ENCODE assay signal across 1 cellular context in the genomic region with DNA sequence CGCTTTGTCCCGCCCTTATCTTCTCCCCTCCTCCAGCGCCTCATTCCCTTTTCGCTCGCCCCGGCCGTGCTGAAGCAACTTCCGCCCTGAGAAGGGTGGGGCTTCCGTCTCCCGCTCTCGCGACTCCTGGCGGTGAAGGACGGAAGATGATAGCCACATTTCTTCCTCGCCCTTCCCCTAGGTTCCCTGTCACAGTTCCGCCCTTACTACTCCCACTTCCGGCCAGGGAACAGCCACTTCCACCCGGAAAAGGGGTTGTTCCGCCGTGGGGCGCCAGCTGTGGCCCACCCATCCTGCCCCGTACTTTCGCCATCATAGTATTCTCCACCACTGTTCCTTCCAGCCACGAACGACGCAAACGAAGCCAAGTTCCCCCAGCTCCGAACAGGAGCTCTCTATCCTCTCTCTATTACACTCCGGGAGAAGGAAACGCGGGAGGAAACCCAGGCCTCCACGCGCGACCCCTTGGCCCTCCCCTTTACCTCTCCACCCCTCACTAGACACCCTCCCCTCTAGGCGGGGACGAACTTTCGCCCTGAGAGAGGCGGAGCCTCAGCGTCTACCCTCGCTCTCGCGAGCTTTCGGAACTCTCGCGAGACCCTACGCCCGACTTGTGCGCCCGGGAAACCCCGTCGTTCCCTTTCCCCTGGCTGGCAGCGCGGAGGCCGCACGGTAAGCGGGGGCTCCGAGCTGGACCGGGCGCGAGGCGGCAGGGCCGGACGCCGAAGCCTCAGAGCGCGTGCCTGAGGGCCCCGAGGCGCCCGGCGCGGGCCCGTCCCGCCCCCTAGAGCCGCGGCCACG.
A peak's percentile ranks its signal among the peaks of the same experiment; 100 is the strongest.
TF ChIP-seq lines count a peak whose summit lies in the region.

A gene (plus strand): TSS at position 638 of the 801 bp plus-strand sequence. CDS start 520 bp downstream, outside the sequence.

TF ChIP-seq in HEK293, 187 proteins besides CTCF, POLR2A, EP300 and RAD21 (continued from another document and continues in another):
- TF ChIP-seq, protein P1, sequence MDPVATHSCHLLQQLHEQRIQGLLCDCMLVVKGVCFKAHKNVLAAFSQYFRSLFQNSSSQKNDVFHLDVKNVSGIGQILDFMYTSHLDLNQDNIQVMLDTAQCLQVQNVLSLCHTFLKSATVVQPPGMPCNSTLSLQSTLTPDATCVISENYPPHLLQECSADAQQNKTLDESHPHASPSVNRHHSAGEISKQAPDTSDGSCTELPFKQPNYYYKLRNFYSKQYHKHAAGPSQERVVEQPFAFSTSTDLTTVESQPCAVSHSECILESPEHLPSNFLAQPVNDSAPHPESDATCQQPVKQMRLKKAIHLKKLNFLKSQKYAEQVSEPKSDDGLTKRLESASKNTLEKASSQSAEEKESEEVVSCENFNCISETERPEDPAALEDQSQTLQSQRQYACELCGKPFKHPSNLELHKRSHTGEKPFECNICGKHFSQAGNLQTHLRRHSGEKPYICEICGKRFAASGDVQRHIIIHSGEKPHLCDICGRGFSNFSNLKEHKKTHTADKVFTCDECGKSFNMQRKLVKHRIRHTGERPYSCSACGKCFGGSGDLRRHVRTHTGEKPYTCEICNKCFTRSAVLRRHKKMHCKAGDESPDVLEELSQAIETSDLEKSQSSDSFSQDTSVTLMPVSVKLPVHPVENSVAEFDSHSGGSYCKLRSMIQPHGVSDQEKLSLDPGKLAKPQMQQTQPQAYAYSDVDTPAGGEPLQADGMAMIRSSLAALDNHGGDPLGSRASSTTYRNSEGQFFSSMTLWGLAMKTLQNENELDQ (tag by site-specific recombination; IDR thresholded peaks at IDR 0.05; ENCODE audit: low read depth): no peak
- TF ChIP-seq ZNF843 (tag by site-specific recombination; IDR thresholded peaks at IDR 0.05) (peak; percentile 88), ZNF121 (tag by site-specific recombination; IDR thresholded peaks at IDR 0.05) (peak; percentile 89), SCRT1 (tag by site-specific recombination; IDR thresholded peaks at IDR 0.05; ENCODE audit: borderline replicate concordance) (peak; percentile 58; the same call in 1 of the 2 replicates), ZNF501 (tag by site-specific recombination; IDR thresholded peaks at IDR 0.05) (peak; percentile 98), MZF1 (tag by site-specific recombination; IDR thresholded peaks at IDR 0.05; ENCODE audit: borderline replicate concordance) (no peak; the same call in none of the 2 replicates), ZNF169 (tag by site-specific recombination; IDR thresholded peaks at IDR 0.05) (no peak), ZNF785 (tag by site-specific recombination; IDR thresholded peaks at IDR 0.05) (peak; percentile 100), ZNF354C (tag by site-specific recombination; IDR thresholded peaks at IDR 0.05; ENCODE audit: borderline replicate concordance, low read depth) (no peak), ZNF510 (tag by site-specific recombination; IDR thresholded peaks at IDR 0.05; ENCODE audit: insufficient replicate concordance) (no peak), MEIS1 (CRISPR knock-in tag; IDR thresholded peaks at IDR 0.05; ENCODE audit: borderline replicate concordance) (no peak), WT1 (tag by site-specific recombination; IDR thresholded peaks at IDR 0.05) (peak; percentile 92), ZNF623 (tag by site-specific recombination; IDR thresholded peaks at IDR 0.05) (peak; percentile 37; the same call in 1 of the 2 replicates), ZNF335 (tag by site-specific recombination; conservative IDR thresholded peaks at IDR 0.05) (peak; percentile 97), ZFHX2 (tag by site-specific recombination; conservative IDR thresholded peaks at IDR 0.05) (peak; percentile 74), GLIS1 (tag by site-specific recombination; IDR thresholded peaks at IDR 0.05) (peak; percentile 57), ZNF707 (tag by site-specific recombination; IDR thresholded peaks at IDR 0.05) (no peak), TCF7L2 (IDR thresholded peaks at IDR 0.05; ENCODE audit: borderline replicate concordance, low read depth, low read length) (no peak), SALL2 (tag by site-specific recombination; IDR thresholded peaks at IDR 0.05; ENCODE audit: borderline replicate concordance) (no peak), ZNF37A (tag by site-specific recombination; IDR thresholded peaks at IDR 0.05) (no peak), EGR2 (tag by site-specific recombination; IDR thresholded peaks at IDR 0.05; ENCODE audit: low read depth) (peak; percentile 49), ZNF112 (tag by site-specific recombination; IDR thresholded peaks at IDR 0.05) (no peak), ZNF366 (tag by site-specific recombination; conservative IDR thresholded peaks at IDR 0.05) (peak; percentile 100), ZNF155 (tag by site-specific recombination; IDR thresholded peaks at IDR 0.05) (no peak), ZNF146 (tag by site-specific recombination; IDR thresholded peaks at IDR 0.05) (peak; percentile 13; the same call in 1 of the 2 replicates), ZNF140 (tag by site-specific recombination; IDR thresholded peaks at IDR 0.05) (no peak), ZNF529 (tag by site-specific recombination; IDR thresholded peaks at IDR 0.05; ENCODE audit: insufficient replicate concordance) (no peak), ZFP69B (tag by site-specific recombination; IDR thresholded peaks at IDR 0.05) (peak; percentile 89), SETDB1 (IDR thresholded peaks at IDR 0.05; ENCODE audit: insufficient read length, low read length) (no peak), ZNF16 (tag by site-specific recombination; IDR thresholded peaks at IDR 0.05; ENCODE audit: low read depth) (0 out of 2 replicates have a peak, but pooled peaks have one; percentile 17), ZNF768 (tag by site-specific recombination; IDR thresholded peaks at IDR 0.05) (no peak), ZFP3 (tag by site-specific recombination; IDR thresholded peaks at IDR 0.05; ENCODE audit: low read depth) (no peak), SP7 (tag by site-specific recombination; IDR thresholded peaks at IDR 0.05) (peak; percentile 95), ZNF426 (tag by site-specific recombination; IDR thresholded peaks at IDR 0.05) (no peak), ZNF792 (tag by site-specific recombination; IDR thresholded peaks at IDR 0.05) (peak; percentile 42; the same call in 1 of the 2 replicates)
- TF ChIP-seq, protein P2, sequence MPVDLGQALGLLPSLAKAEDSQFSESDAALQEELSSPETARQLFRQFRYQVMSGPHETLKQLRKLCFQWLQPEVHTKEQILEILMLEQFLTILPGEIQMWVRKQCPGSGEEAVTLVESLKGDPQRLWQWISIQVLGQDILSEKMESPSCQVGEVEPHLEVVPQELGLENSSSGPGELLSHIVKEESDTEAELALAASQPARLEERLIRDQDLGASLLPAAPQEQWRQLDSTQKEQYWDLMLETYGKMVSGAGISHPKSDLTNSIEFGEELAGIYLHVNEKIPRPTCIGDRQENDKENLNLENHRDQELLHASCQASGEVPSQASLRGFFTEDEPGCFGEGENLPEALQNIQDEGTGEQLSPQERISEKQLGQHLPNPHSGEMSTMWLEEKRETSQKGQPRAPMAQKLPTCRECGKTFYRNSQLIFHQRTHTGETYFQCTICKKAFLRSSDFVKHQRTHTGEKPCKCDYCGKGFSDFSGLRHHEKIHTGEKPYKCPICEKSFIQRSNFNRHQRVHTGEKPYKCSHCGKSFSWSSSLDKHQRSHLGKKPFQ (tag by site-specific recombination; IDR thresholded peaks at IDR 0.05): no peak
- TF ChIP-seq, protein P3, sequence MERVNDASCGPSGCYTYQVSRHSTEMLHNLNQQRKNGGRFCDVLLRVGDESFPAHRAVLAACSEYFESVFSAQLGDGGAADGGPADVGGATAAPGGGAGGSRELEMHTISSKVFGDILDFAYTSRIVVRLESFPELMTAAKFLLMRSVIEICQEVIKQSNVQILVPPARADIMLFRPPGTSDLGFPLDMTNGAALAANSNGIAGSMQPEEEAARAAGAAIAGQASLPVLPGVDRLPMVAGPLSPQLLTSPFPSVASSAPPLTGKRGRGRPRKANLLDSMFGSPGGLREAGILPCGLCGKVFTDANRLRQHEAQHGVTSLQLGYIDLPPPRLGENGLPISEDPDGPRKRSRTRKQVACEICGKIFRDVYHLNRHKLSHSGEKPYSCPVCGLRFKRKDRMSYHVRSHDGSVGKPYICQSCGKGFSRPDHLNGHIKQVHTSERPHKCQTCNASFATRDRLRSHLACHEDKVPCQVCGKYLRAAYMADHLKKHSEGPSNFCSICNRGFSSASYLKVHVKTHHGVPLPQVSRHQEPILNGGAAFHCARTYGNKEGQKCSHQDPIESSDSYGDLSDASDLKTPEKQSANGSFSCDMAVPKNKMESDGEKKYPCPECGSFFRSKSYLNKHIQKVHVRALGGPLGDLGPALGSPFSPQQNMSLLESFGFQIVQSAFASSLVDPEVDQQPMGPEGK (tag by site-specific recombination; IDR thresholded peaks at IDR 0.05): peak; percentile 100
- TF ChIP-seq, protein P4, sequence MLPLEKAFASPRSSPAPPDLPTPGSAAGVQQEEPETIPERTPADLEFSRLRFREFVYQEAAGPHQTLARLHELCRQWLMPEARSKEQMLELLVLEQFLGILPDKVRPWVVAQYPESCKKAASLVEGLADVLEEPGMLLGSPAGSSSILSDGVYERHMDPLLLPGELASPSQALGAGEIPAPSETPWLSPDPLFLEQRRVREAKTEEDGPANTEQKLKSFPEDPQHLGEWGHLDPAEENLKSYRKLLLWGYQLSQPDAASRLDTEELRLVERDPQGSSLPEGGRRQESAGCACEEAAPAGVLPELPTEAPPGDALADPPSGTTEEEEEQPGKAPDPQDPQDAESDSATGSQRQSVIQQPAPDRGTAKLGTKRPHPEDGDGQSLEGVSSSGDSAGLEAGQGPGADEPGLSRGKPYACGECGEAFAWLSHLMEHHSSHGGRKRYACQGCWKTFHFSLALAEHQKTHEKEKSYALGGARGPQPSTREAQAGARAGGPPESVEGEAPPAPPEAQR (tag by site-specific recombination; IDR thresholded peaks at IDR 0.05): peak; percentile 38; the same call in 1 of the 2 replicates
- TF ChIP-seq, protein P5, sequence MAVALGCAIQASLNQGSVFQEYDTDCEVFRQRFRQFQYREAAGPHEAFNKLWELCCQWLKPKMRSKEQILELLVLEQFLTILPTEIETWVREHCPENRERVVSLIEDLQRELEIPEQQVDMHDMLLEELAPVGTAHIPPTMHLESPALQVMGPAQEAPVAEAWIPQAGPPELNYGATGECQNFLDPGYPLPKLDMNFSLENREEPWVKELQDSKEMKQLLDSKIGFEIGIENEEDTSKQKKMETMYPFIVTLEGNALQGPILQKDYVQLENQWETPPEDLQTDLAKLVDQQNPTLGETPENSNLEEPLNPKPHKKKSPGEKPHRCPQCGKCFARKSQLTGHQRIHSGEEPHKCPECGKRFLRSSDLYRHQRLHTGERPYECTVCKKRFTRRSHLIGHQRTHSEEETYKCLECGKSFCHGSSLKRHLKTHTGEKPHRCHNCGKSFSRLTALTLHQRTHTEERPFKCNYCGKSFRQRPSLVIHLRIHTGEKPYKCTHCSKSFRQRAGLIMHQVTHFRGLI (tag by site-specific recombination; IDR thresholded peaks at IDR 0.05): peak; percentile 17; the same call in 1 of the 2 replicates
- TF ChIP-seq, protein P6, sequence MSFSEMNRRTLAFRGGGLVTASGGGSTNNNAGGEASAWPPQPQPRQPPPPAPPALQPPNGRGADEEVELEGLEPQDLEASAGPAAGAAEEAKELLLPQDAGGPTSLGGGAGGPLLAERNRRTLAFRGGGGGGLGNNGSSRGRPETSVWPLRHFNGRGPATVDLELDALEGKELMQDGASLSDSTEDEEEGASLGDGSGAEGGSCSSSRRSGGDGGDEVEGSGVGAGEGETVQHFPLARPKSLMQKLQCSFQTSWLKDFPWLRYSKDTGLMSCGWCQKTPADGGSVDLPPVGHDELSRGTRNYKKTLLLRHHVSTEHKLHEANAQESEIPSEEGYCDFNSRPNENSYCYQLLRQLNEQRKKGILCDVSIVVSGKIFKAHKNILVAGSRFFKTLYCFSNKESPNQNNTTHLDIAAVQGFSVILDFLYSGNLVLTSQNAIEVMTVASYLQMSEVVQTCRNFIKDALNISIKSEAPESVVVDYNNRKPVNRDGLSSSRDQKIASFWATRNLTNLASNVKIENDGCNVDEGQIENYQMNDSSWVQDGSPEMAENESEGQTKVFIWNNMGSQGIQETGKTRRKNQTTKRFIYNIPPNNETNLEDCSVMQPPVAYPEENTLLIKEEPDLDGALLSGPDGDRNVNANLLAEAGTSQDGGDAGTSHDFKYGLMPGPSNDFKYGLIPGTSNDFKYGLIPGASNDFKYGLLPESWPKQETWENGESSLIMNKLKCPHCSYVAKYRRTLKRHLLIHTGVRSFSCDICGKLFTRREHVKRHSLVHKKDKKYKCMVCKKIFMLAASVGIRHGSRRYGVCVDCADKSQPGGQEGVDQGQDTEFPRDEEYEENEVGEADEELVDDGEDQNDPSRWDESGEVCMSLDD (tag by site-specific recombination; IDR thresholded peaks at IDR 0.05): peak; percentile 99
- TF ChIP-seq, protein P7, sequence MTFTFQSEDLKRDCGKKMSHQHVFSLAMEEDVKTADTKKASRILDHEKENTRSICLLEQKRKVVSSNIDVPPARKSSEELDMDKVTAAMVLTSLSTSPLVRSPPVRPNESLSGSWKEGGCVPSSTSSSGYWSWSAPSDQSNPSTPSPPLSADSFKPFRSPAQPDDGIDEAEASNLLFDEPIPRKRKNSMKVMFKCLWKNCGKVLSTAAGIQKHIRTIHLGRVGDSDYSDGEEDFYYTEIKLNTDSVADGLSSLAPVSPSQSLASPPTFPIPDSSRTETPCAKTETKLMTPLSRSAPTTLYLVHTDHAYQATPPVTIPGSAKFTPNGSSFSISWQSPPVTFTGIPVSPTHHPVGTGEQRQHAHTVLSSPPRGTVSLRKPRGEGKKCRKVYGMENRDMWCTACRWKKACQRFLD (tag by site-specific recombination; IDR thresholded peaks at IDR 0.05): no peak
- TF ChIP-seq, protein P8, sequence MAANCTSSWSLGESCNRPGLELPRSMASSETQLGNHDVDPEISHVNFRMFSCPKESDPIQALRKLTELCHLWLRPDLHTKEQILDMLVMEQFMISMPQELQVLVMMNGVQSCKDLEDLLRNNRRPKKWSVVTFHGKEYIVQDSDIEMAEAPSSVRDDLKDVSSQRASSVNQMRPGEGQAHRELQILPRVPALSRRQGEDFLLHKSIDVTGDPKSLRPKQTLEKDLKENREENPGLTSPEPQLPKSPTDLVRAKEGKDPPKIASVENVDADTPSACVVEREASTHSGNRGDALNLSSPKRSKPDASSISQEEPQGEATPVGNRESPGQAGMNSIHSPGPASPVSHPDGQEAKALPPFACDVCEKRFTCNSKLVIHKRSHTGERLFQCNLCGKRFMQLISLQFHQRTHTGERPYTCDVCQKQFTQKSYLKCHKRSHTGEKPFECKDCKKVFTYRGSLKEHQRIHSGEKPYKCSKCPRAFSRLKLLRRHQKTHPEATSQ (tag by site-specific recombination; IDR thresholded peaks at IDR 0.05): peak; percentile 76; the same call in 1 of the 2 replicates
